In genomic region chr6:108588586-108588985, GRCh38 we compare ENCODE assay signal across 8 cellular contexts.
A peak's percentile ranks its signal among the peaks of the same experiment; 100 is the strongest.
DNase-seq lines count a peak whose midpoint lies in the region; ATAC-seq, FAIRE-seq and TF ChIP-seq lines count a peak whose summit lies in the region.

No MANE protein-coding gene starts in this region.

- no peaks in the 10 kb centered on the region for H3K9me3 Mint-ChIP-seq in activated naive CD8-positive, alpha-beta T cell (ENCODE audit: low read depth)
- H3K9me3 Mint-ChIP-seq in activated naive CD8-positive, alpha-beta T cell treated with anti-CD3 and anti-CD28 coated beads, Interleukin-2, amount 50 U/mL, for 24 hours, result no peaks in the 10 kb centered on the region

- peaks cover 6% of the 10 kb centered on the region for H3K36me3 Mint-ChIP-seq in activated naive CD8-positive, alpha-beta T cell
- no peaks in the 10 kb centered on the region for H3K36me3 Mint-ChIP-seq in activated naive CD8-positive, alpha-beta T cell treated with anti-CD3 and anti-CD28 coated beads, Interleukin-2, amount 50 U/mL, for 24 hours (ENCODE audit: low read depth)

- no peak for FAIRE-seq in urothelium cell line (lab: Jason Lieb, UNC)

- TF ChIP-seq CTCF in GM13977 (IDR thresholded peaks at IDR 0.05; ENCODE audit: extremely low read depth, insufficient read depth, missing control alignments), result no peak

- H3K4me1 ChIP-seq in mucosa of rectum (ENCODE audit: control insufficient read depth in 2 of 2, insufficient read depth in 2 of 2, low read length in 2 of 2), result peaks cover 37 to 47% of the 10 kb centered on the region in 2 donors

- H3K4me3 Mint-ChIP-seq in activated naive CD8-positive, alpha-beta T cell, result no peak overlapping the region
- no peak overlapping the region for H3K4me3 Mint-ChIP-seq in activated naive CD8-positive, alpha-beta T cell treated with anti-CD3 and anti-CD28 coated beads, Interleukin-2, amount 50 U/mL, for 24 hours

- H3K4me3 ChIP-seq in mucosa of rectum (ENCODE audit: low read length in 2 of 2), result peak overlapping the region in 1 of 2 donors; percentile 24

- H3K27me3 Mint-ChIP-seq in activated naive CD8-positive, alpha-beta T cell, result no peaks in the 10 kb centered on the region
- H3K27me3 Mint-ChIP-seq in activated naive CD8-positive, alpha-beta T cell treated with anti-CD3 and anti-CD28 coated beads, Interleukin-2, amount 50 U/mL, for 24 hours, result no peaks in the 10 kb centered on the region

- H3K4me1 Mint-ChIP-seq in activated naive CD8-positive, alpha-beta T cell (ENCODE audit: low read depth), result peaks cover 55% of the 10 kb centered on the region
- H3K4me1 Mint-ChIP-seq in activated naive CD8-positive, alpha-beta T cell treated with anti-CD3 and anti-CD28 coated beads, Interleukin-2, amount 50 U/mL, for 24 hours, result peaks cover 56% of the 10 kb centered on the region

- DNase-seq in activated naive CD8-positive, alpha-beta T cell treated with anti-CD3 and anti-CD28 coated beads, Interleukin-2, amount 50 U/mL, for 24 hours, result no peak
- DNase-seq in dedifferentiated amniotic fluid mesenchymal stem cell (ENCODE audit: extremely low spot score) (peak; percentile 63), urothelium cell line (ENCODE audit: low spot score) (peak; percentile 9), GM13977 (ENCODE audit: low spot score) (no peak), NCI-H1048 (lab: John Stamatoyannopoulos, UW) (no peak)
- no peak for DNase-seq in activated effector memory CD4-positive, alpha-beta T cell treated with anti-CD3 and anti-CD28 coated beads, Interleukin-2, amount 50 U/mL, for 16 hours

- H3K27ac Mint-ChIP-seq in activated naive CD8-positive, alpha-beta T cell, result peak overlapping the region; percentile 61
- H3K27ac Mint-ChIP-seq in activated naive CD8-positive, alpha-beta T cell treated with anti-CD3 and anti-CD28 coated beads, Interleukin-2, amount 50 U/mL, for 24 hours, result no peak overlapping the region

- H3K36me3 ChIP-seq in mucosa of rectum (ENCODE audit: control insufficient read depth in 2 of 2, insufficient read depth in 2 of 2, low read length in 2 of 2), result no peaks in the 10 kb centered on the region

- no peaks in the 10 kb centered on the region for H3K9me3 ChIP-seq in mucosa of rectum (ENCODE audit: control insufficient read depth in 2 of 2, low read length in 2 of 2)

- peak overlapping the region; percentile 26 to 35 for H3K9ac ChIP-seq in mucosa of rectum (ENCODE audit: low read depth in 1 of 2, low read length in 2 of 2)

- H3K27ac ChIP-seq in mucosa of rectum (ENCODE audit: low read depth in 2 of 2, low read length in 2 of 2), result peak overlapping the region; percentile 79 to 85

- in situ Hi-C loops in GM13977 (cut with MboI; ENCODE audit: low pct_unique_long_range_greater_than_20kb, low sequenced_read_pairs, unreplicated experiment), result no loop called here

- H3K27me3 ChIP-seq in mucosa of rectum (ENCODE audit: control insufficient read depth in 2 of 2, insufficient read depth in 2 of 2, low read length in 2 of 2), result no peaks in the 10 kb centered on the region

- no peak for ATAC-seq in activated naive CD8-positive, alpha-beta T cell treated with anti-CD3 and anti-CD28 coated beads, Interleukin-2, amount 50 U/mL, for 24 hours

Comparison
In these comparisons a context has a peak if more than half of its experiments do, and no peak if none do; other contexts are left out.
1. DNase-seq: peak in dedifferentiated amniotic fluid mesenchymal stem cell (single experiment) and urothelium cell line (single experiment); none in activated naive CD8-positive, alpha-beta T cell treated with anti-CD3 and anti-CD28 coated beads, Interleukin-2, amount 50 U/mL, for 24 hours (single experiment), activated effector memory CD4-positive, alpha-beta T cell treated with anti-CD3 and anti-CD28 coated beads, Interleukin-2, amount 50 U/mL, for 16 hours (single experiment), GM13977 (single experiment) and NCI-H1048 (single experiment).